Comparison of ENCODE assay signal across 16 cellular contexts in the genomic region with DNA sequence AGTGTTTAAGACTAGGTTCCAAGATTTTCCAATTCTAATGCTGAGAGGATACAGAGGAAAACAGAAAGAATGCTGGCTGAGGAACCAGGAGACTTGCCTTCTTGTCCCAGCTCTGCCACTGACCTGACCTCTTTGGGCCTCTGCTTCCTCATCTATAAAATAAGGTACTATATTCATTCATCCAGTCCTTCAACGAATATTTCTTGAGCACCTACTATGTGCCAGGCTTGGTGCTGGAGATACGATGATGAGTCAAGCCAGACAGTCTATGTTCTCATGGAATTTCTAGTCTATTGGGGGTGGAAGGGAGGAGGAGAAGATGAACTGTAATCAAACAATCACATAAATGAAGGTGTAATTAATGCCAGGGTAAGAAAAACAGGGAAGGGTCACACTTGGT. TPM values are rescaled to one million over a fixed set of nuclear protein-coding genes. Genes with fewer than 3 reads are reported as not detected.
DNase-seq lines count a peak whose midpoint lies in the region; ATAC-seq and TF ChIP-seq lines count a peak whose summit lies in the region.
"Had no signal": no experiment of that assay in that cellular context is flagged by ENCODE, and none has a peak within 500 bp of the region (broad histone marks: within the 10 kb centered on the region; RNA-seq: fewer than 3 reads in every experiment).

No MANE protein-coding gene starts in this region.

- no peaks in the 10 kb centered on the region for H3K27me3 ChIP-seq in BLaER1 treated with 17β-estradiol and CSF1 and Interleukin-3, amounts not matched to agents 10 nM and 100 nM
- no peaks in the 10 kb centered on the region for H3K27me3 ChIP-seq in KMS-11 (ENCODE audit: insufficient read depth, low read depth)
- H3K27me3 ChIP-seq in neural progenitor cell, result no peaks in the 10 kb centered on the region

- peaks cover 7% of the 10 kb centered on the region for H3F3A ChIP-seq in neural progenitor cell (ENCODE audit: low read depth)

- H3K36me3 ChIP-seq in BLaER1 treated with 17β-estradiol and CSF1 and Interleukin-3, amounts not matched to agents 10 nM and 100 nM, result no peaks in the 10 kb centered on the region
- H3K36me3 ChIP-seq in KMS-11 (ENCODE audit: insufficient read depth) (no peaks in the 10 kb centered on the region), neural progenitor cell (no peaks in the 10 kb centered on the region)

- H3K9me3 ChIP-seq in BLaER1 treated with 17β-estradiol and CSF1 and Interleukin-3, amounts not matched to agents 10 nM and 100 nM (replicated peaks in 1 of 11), result peaks cover 0 to 7% (median 0%) of the 10 kb centered on the region in 11 experiments; a peak in 2 of 22 replicates
- no peaks in the 10 kb centered on the region for H3K9me3 ChIP-seq in neural progenitor cell (ENCODE audit: low read depth)

- H3K27me3 Mint-ChIP-seq in dendritic cell treated with granulocyte-macrophage colony-stimulating factor and Interleukin-4, amounts not matched to agents 40 ng/mL and 50 ng/mL, for 4 days, result no peaks in the 10 kb centered on the region
- H3K27me3 Mint-ChIP-seq in neural progenitor cell (ENCODE audit: insufficient read depth, low read depth), result peaks cover 10% of the 10 kb centered on the region
- H3K27me3 Mint-ChIP-seq: activated naive CD8-positive, alpha-beta T cell had no signal

- peak overlapping the region; percentile 13 for H3K27ac Mint-ChIP-seq in dendritic cell treated with granulocyte-macrophage colony-stimulating factor and Interleukin-4, amounts not matched to agents 40 ng/mL and 50 ng/mL, for 4 days
- H3K27ac Mint-ChIP-seq in neural progenitor cell, result no peak overlapping the region
- H3K27ac Mint-ChIP-seq: activated naive CD8-positive, alpha-beta T cell had no signal

- H3K9me3 Mint-ChIP-seq in dendritic cell treated with granulocyte-macrophage colony-stimulating factor and Interleukin-4, amounts not matched to agents 40 ng/mL and 50 ng/mL, for 4 days, result no peaks in the 10 kb centered on the region
- H3K9me3 Mint-ChIP-seq in neural progenitor cell, result no peaks in the 10 kb centered on the region

- intact Hi-C loops in dendritic cell treated with granulocyte-macrophage colony-stimulating factor and Interleukin-4, amounts not matched to agents 40 ng/mL and 50 ng/mL, for 4 days (cut with micrococcal nuclease), result no loop called here

- H3K79me2 ChIP-seq in KMS-11 (ENCODE audit: insufficient read depth, low read depth) (no peaks in the 10 kb centered on the region), neural progenitor cell (ENCODE audit: low read depth) (no peaks in the 10 kb centered on the region)

- peaks cover 17 to 74% (median 32%) of the 10 kb centered on the region in 10 experiments for H3K4me1 ChIP-seq in BLaER1 treated with 17β-estradiol and CSF1 and Interleukin-3, amounts not matched to agents 10 nM and 100 nM
- H3K4me1 ChIP-seq in KMS-11 (ENCODE audit: low read depth, poor library complexity, severe bottlenecking) (peaks cover 43% of the 10 kb centered on the region), neural progenitor cell (peaks cover 13% of the 10 kb centered on the region)

- DNase-seq in neural progenitor cell (ENCODE audit: low spot score), result no peak
- DNase-seq in superior temporal gyrus (ENCODE audit: extremely low spot score), result no peak
- DNase-seq in NCI-H82 treated with DMSO at 0.1 percent for 48 hours (lab: John Stamatoyannopoulos, UW; ENCODE audit: unreplicated experiment), result no peak
- DNase-seq: activated CD4-positive, alpha-beta T cell treated with anti-CD3 and anti-CD28 coated beads, Interleukin-2, amount 50 U/mL, for 4 hours; activated T-cell treated with anti-CD3 and anti-CD28 coated beads, Interleukin-2, amount 50 U/mL, for 1 hour; effector memory CD4-positive, alpha-beta T cell; NCI-H2029; NCI-H510A had no signal

- TF ChIP-seq CTCF in KMS-11 (conservative IDR thresholded peaks at IDR 0.05; ENCODE audit: low read depth, low read length) (no peak), neural progenitor cell (IDR thresholded peaks at IDR 0.05) (no peak)

- ATAC-seq in activated CD4-positive, CD25-positive, alpha-beta regulatory T cell treated with anti-CD3 and anti-CD28 coated beads, Interleukin-2, amount 50 U/mL, for 24 hours, result no peak
- ATAC-seq in GM21723 (IDR thresholded peaks at IDR 0.05; ENCODE audit: unreplicated experiment), result no peak

- H3K4me2 ChIP-seq in BLaER1 treated with 17β-estradiol and CSF1 and Interleukin-3, amounts not matched to agents 10 nM and 100 nM, result peak overlapping the region; percentile 50 to 87 (median 71)
- H3K4me2 ChIP-seq in KMS-11 (peak overlapping the region; percentile 79), neural progenitor cell (peak overlapping the region; percentile 19)

- H3K9ac ChIP-seq in BLaER1 treated with 17β-estradiol and CSF1 and Interleukin-3, amounts not matched to agents 10 nM and 100 nM, result peak overlapping the region in 9 of 11 experiments; percentile 3 to 51 (median 30); a peak in 8 of 22 replicates
- no peak overlapping the region for H3K9ac ChIP-seq in KMS-11
- H3K9ac ChIP-seq in neural progenitor cell, result no peak overlapping the region

- H2AFZ ChIP-seq in KMS-11 (ENCODE audit: low read depth) (peak overlapping the region; percentile 2; the same call in 1 of the 2 replicates), neural progenitor cell (replicated peaks) (no peak overlapping the region)

- peaks cover 51% of the 10 kb centered on the region for H3K4me1 Mint-ChIP-seq in dendritic cell treated with granulocyte-macrophage colony-stimulating factor and Interleukin-4, amounts not matched to agents 40 ng/mL and 50 ng/mL, for 4 days (ENCODE audit: low read depth)
- H3K4me1 Mint-ChIP-seq in neural progenitor cell, result peaks cover 17% of the 10 kb centered on the region

- no peaks in the 10 kb centered on the region for H4K20me1 ChIP-seq in BLaER1 treated with 17β-estradiol and CSF1 and Interleukin-3, amounts not matched to agents 10 nM and 100 nM
- H4K20me1 ChIP-seq in KMS-11 (ENCODE audit: insufficient read depth) (no peaks in the 10 kb centered on the region), neural progenitor cell (ENCODE audit: low read depth) (no peaks in the 10 kb centered on the region)

- H3K4me3 ChIP-seq in BLaER1 treated with 17β-estradiol and CSF1 and Interleukin-3, amounts not matched to agents 10 nM and 100 nM, result peak overlapping the region in 1 of 10 experiments; percentile 12; a peak in 1 of 20 replicates
- H3K4me3 ChIP-seq in KMS-11 (IDR thresholded peaks at IDR 0.05; ENCODE audit: insufficient read depth, low read depth, low read length), result no peak overlapping the region
- no peak overlapping the region for H3K4me3 ChIP-seq in neural progenitor cell

- no peak overlapping the region for H3K4me3 Mint-ChIP-seq in dendritic cell treated with granulocyte-macrophage colony-stimulating factor and Interleukin-4, amounts not matched to agents 40 ng/mL and 50 ng/mL, for 4 days
- H3K4me3 Mint-ChIP-seq in neural progenitor cell, result no peak overlapping the region
- H3K4me3 Mint-ChIP-seq: activated naive CD8-positive, alpha-beta T cell had no signal

- no peaks in the 10 kb centered on the region for H3K36me3 Mint-ChIP-seq in dendritic cell treated with granulocyte-macrophage colony-stimulating factor and Interleukin-4, amounts not matched to agents 40 ng/mL and 50 ng/mL, for 4 days (ENCODE audit: low read depth)
- no peaks in the 10 kb centered on the region for H3K36me3 Mint-ChIP-seq in neural progenitor cell
- H3K36me3 Mint-ChIP-seq: activated naive CD8-positive, alpha-beta T cell had no signal

- peak overlapping the region in 8 of 11 experiments; percentile 4 to 67 (median 50); a peak in 13 of 22 replicates for H3K27ac ChIP-seq in BLaER1 treated with 17β-estradiol and CSF1 and Interleukin-3, amounts not matched to agents 10 nM and 100 nM
- H3K27ac ChIP-seq in KMS-11 (peak overlapping the region; percentile 16; the same call in 1 of the 2 replicates), neural progenitor cell (no peak overlapping the region)

RNA-seq across cellular contexts. Expression of a gene that starts 27.8 kb away (rescaled TPM):
- total RNA-seq in neural progenitor cell (ENCODE audit: low replicate concordance), result 0.12 and 0.17 TPM in 2 replicates
- total RNA-seq: lung microvascular endothelial cell, MCF 10A had no signal

RNA-seq across cellular contexts. Expression of a gene that starts 39.9 kb away (rescaled TPM):
- total RNA-seq in neural progenitor cell (ENCODE audit: low replicate concordance), result 0.51 and 5.8 TPM in 2 replicates

Comparison
In these comparisons a context has a peak if more than half of its experiments do, and no peak if none do; other contexts are left out.
1. H3K4me2 ChIP-seq: peak in every context shown above with its lines; median percentile 79 in KMS-11; 71 in BLaER1 treated with 17β-estradiol and CSF1 and Interleukin-3, amounts not matched to agents 10 nM and 100 nM; 19 in neural progenitor cell.
2. H3K9ac ChIP-seq: peak in BLaER1 treated with 17β-estradiol and CSF1 and Interleukin-3, amounts not matched to agents 10 nM and 100 nM (9 of 11); none in KMS-11 (single experiment) and neural progenitor cell (single experiment).